In genomic region chr1:144523661-144524407, GRCh38 we compare ENCODE assay signal across 8 cellular contexts.
DNase-seq lines count a peak whose midpoint lies in the region; ATAC-seq and TF ChIP-seq lines count a peak whose summit lies in the region.
"Not testable (repeated sequence)": the region's sequence is repeated elsewhere in the genome, so short reads cannot be mapped to it uniquely, and the experiment has no call there.

No MANE protein-coding gene starts in this region.

- H3K4me3 Mint-ChIP-seq in chondrocyte (ENCODE audit: unreplicated experiment) = peak overlapping the region; percentile 77

- H3K4me1 Mint-ChIP-seq in chondrocyte (ENCODE audit: low read depth) = not testable (repeated sequence)

- H3K4me1 ChIP-seq in iPS-18a (ENCODE audit: control insufficient read depth, low read depth, low read length) = not testable (repeated sequence)

- H3K9me3 ChIP-seq in iPS-18a (ENCODE audit: control insufficient read depth, low read depth, low read length) = not testable (repeated sequence)

- H3K9me3 Mint-ChIP-seq in chondrocyte (ENCODE audit: low read depth) = not testable (repeated sequence)

- not testable (repeated sequence) for H3K36me3 ChIP-seq in iPS-18a (ENCODE audit: control insufficient read depth, low read depth, low read length)

- not testable (repeated sequence) for H3K27me3 Mint-ChIP-seq in chondrocyte (ENCODE audit: low read depth)

- DNase-seq in A172 (ENCODE audit: low spot score) (peak; percentile 86), NCI-H748 (lab: John Stamatoyannopoulos, UW; ENCODE audit: unreplicated experiment) (peak; percentile 89), retinal pigment epithelial cell (ENCODE audit: low read depth) (peak; percentile 29)
- DNase-seq in activated CD8-positive, alpha-beta memory T cell treated with anti-CD3 and anti-CD28 coated beads for 24 hours = peak; percentile 80
- not testable (repeated sequence) for DNase-seq in chondrocyte (ENCODE audit: low spot score)

- TF ChIP-seq POLR2A in GM18951 (IDR thresholded peaks at IDR 0.05; ENCODE audit: extremely low read depth, insufficient read depth, insufficient read length) = peak; percentile 66

- peak overlapping the region; percentile 91 for H3K9ac ChIP-seq in iPS-18a (ENCODE audit: low read length)

- not testable (repeated sequence) for TF ChIP-seq CTCF in chondrocyte (IDR thresholded peaks at IDR 0.05); retinal pigment epithelial cell (conservative IDR thresholded peaks at IDR 0.05; ENCODE audit: low read depth, low read length)

- peak overlapping the region; percentile 99 for H3K27ac Mint-ChIP-seq in chondrocyte (ENCODE audit: unreplicated experiment)

- in situ Hi-C loops in GM18951 (cut with MboI; ENCODE audit: low sequenced_read_pairs, unreplicated experiment) = not testable (repeated sequence)

- H3K27me3 ChIP-seq in iPS-18a (ENCODE audit: control insufficient read depth, insufficient read depth, low read length) = not testable (repeated sequence)

- peak; percentile 51 for ATAC-seq in HG02981 (IDR thresholded peaks at IDR 0.05; ENCODE audit: unreplicated experiment)

- H3K4me3 ChIP-seq in iPS-18a (ENCODE audit: low read length) (peak overlapping the region; percentile 50), retinal pigment epithelial cell (ENCODE audit: low read length) (peak overlapping the region; percentile 36)

- peak overlapping the region; percentile 91 for H3K27ac ChIP-seq in iPS-18a (ENCODE audit: low read length)

- not testable (repeated sequence) for H3K36me3 Mint-ChIP-seq in chondrocyte (ENCODE audit: low read depth)
